In genomic region chr3:64225695-64226499, GRCh38 we compare ENCODE assay signal across 10 cellular contexts. TPM values are rescaled to one million over a fixed set of nuclear protein-coding genes. Genes with fewer than 3 reads are reported as not detected.
A peak's percentile ranks its signal among the peaks of the same experiment; 100 is the strongest.
DNase-seq lines count a peak whose midpoint lies in the region; ATAC-seq and TF ChIP-seq lines count a peak whose summit lies in the region.
"Had no signal": no experiment of that assay in that cellular context is flagged by ENCODE, and none has a peak within 500 bp of the region (broad histone marks: within the 10 kb centered on the region; RNA-seq: fewer than 3 reads in every experiment).

No MANE protein-coding gene starts in this region.

- intact Hi-C loops in cardiac septum (cut with DNase I), result loop anchor here (2.0 kb wide), 1 partner anchor 41 kb away; no protein-coding TSS in a partner anchor
- intact Hi-C loops in lower lobe of right lung (cut with DNase I), result no loop called here
- intact Hi-C loops in vagina (cut with DNase I), result loop anchor here (5.0 kb wide), 1 partner anchor 41 kb away; no protein-coding TSS in a partner anchor

- no peak for TF ChIP-seq CTCF in right atrium auricular region (IDR thresholded peaks at IDR 0.05)
- no peak for TF ChIP-seq CTCF in lower lobe of right lung (IDR thresholded peaks at IDR 0.05)
- no peak for TF ChIP-seq CTCF in vagina (IDR thresholded peaks at IDR 0.05)

- H3K4me1 ChIP-seq in right atrium auricular region, result peaks cover 0 to 63% of the 10 kb centered on the region in 2 donors
- peaks cover 44% of the 10 kb centered on the region for H3K4me1 ChIP-seq in lower lobe of right lung
- H3K4me1 ChIP-seq in vagina, result peaks cover 63% of the 10 kb centered on the region

- TF ChIP-seq POLR2A in vagina (IDR thresholded peaks at IDR 0.05), result no peak

- H3K27ac ChIP-seq in right atrium auricular region, result peak overlapping the region; percentile 79 to 84
- H3K27ac ChIP-seq in angular gyrus (ENCODE audit: low read depth, low read length), result peak overlapping the region; percentile 82
- peak overlapping the region; percentile 57 for H3K27ac ChIP-seq in lower lobe of right lung
- peak overlapping the region; percentile 81 for H3K27ac ChIP-seq in vagina

- H3K36me3 ChIP-seq in right atrium auricular region, result no peaks in the 10 kb centered on the region
- H3K36me3 ChIP-seq in lower lobe of right lung, result no peaks in the 10 kb centered on the region
- H3K36me3 ChIP-seq in vagina, result no peaks in the 10 kb centered on the region

- peak overlapping the region; percentile 17 to 43 for H3K4me3 ChIP-seq in right atrium auricular region
- H3K4me3 ChIP-seq in lower lobe of right lung, result peak overlapping the region; percentile 13
- H3K4me3 ChIP-seq in vagina, result peak overlapping the region; percentile 28 to 34

- no peaks in the 10 kb centered on the region for H3K9me3 ChIP-seq in right atrium auricular region
- no peaks in the 10 kb centered on the region for H3K9me3 ChIP-seq in lower lobe of right lung
- H3K9me3 ChIP-seq in vagina, result no peaks in the 10 kb centered on the region

- H3K27me3 ChIP-seq in right atrium auricular region (no peaks in the 10 kb centered on the region), lower lobe of right lung (ENCODE audit: low read depth) (no peaks in the 10 kb centered on the region), vagina (no peaks in the 10 kb centered on the region)

- no peak for ATAC-seq in lower lobe of right lung
- no peak for ATAC-seq in HG03469 (IDR thresholded peaks at IDR 0.05; ENCODE audit: unreplicated experiment)

- no peak for DNase-seq in right atrium auricular region (ENCODE audit: low spot score)
- no peak for DNase-seq in cardiac septum (ENCODE audit: low spot score)
- no peak for DNase-seq in lower lobe of right lung
- no peak for DNase-seq in vagina (ENCODE audit: extremely low spot score in 2 of 2)
- DNase-seq in NCI-H345 treated with DMSO at 0.1 percent for 48 hours (lab: John Stamatoyannopoulos, UW; ENCODE audit: unreplicated experiment), result no peak
- no peak for DNase-seq in hippocampal formation (lab: John Stamatoyannopoulos, UW)
- DNase-seq: activated CD8-positive, alpha-beta memory T cell treated with anti-CD3 and anti-CD28 coated beads, Interleukin-2, amount 50 U/mL, for 48 hours; NCI-H1417 treated with DMSO at 0.1 percent for 48 hours had no signal

RNA-seq across cellular contexts. Expression of gene PRICKLE2, which starts 0.6 kb away (rescaled TPM):
- total RNA-seq in right atrium auricular region (10 to 100 TPM; 18.4 to 22.2 TPM), cardiac septum (12.4 TPM), lower lobe of right lung (43.5 TPM), vagina (39.3 TPM)
